Comparison of ENCODE assay signal across 9 cellular contexts in genomic region chr13:37209621-37210020, GRCh38.
"Had no signal": no experiment of that assay in that cellular context is flagged by ENCODE, and none has a peak within 500 bp of the region (broad histone marks: within the 10 kb centered on the region; RNA-seq: fewer than 3 reads in every experiment).

No MANE protein-coding gene starts in this region.

- H3K9me3 ChIP-seq: prostate gland had no signal

- H3K4me1 ChIP-seq: prostate gland had no signal

- H3K4me3 ChIP-seq: prostate gland had no signal

- ATAC-seq: right cardiac atrium had no signal

- DNase-seq: activated CD4-positive, alpha-beta T cell treated with anti-CD3 and anti-CD28 coated beads, Interleukin-2, amount 50 U/mL, for 1 hour; activated CD8-positive, alpha-beta memory T cell treated with anti-CD3 and anti-CD28 coated beads for 24 hours; activated naive CD4-positive, alpha-beta T cell; activated naive CD8-positive, alpha-beta T cell treated with anti-CD3 and anti-CD28 coated beads, Interleukin-2, amount 10 ng/mL, durations not matched to agents 7 days and 5 days; aorta; foreskin melanocyte; right cardiac atrium; small intestine had no signal

- H3K36me3 ChIP-seq: prostate gland had no signal

- H3K27ac ChIP-seq: prostate gland had no signal
